1 cellular context compared by ENCODE assay signal in genomic region chr3:19748782-19749447, GRCh38.
TF ChIP-seq lines count a peak whose summit lies in the region.

No MANE protein-coding gene starts in this region.

TF ChIP-seq in H1, 55 proteins besides CTCF, POLR2A, EP300 and RAD21:
- TF ChIP-seq TEAD4 (IDR thresholded peaks at IDR 0.05; ENCODE audit: low read depth, low read length) = no peak
- TF ChIP-seq SP1 (IDR thresholded peaks at IDR 0.05; ENCODE audit: low read depth, low read length) = no peak
- no peak for TF ChIP-seq HDAC2 (IDR thresholded peaks at IDR 0.05; ENCODE audit: borderline replicate concordance in 1 of 2, low read depth in 2 of 2, low read length in 2 of 2)
- TF ChIP-seq TBP (IDR thresholded peaks at IDR 0.05; ENCODE audit: low read depth, low read length) = no peak
- no peak for TF ChIP-seq BRCA1 (IDR thresholded peaks at IDR 0.05; ENCODE audit: low read depth, low read length)
- no peak for TF ChIP-seq SAP30 (IDR thresholded peaks at IDR 0.05; ENCODE audit: insufficient read depth, insufficient replicate concordance, low read length)
